ENCODE assay signal across 22 cellular contexts in the genomic region with DNA sequence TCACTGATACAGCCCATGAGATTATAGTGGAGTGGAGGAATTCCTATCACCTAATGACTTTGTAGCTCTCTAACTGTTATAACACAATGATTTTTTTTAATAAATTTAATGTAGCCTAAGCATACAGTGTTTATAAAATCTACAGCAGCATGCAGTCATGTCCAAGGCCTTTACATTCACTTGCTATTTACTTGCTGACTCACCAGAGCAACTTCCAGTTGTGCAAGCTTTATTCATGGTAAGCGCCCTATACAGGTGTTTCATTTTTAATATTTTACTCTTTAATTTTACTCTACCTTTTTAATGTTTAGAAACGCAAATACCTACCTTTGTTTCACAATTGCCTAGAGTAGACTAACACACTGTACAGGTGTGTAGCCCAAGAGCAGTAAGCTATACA.
A peak's percentile ranks its signal among the peaks of the same experiment; 100 is the strongest.
DNase-seq lines count a peak whose midpoint lies in the region; ATAC-seq, FAIRE-seq and TF ChIP-seq lines count a peak whose summit lies in the region.
"Had no signal": no experiment of that assay in that cellular context is flagged by ENCODE, and none has a peak within 500 bp of the region (broad histone marks: within the 10 kb centered on the region; RNA-seq: fewer than 3 reads in every experiment).

No MANE protein-coding gene starts in this region.

- no peak overlapping the region for H2BK12ac ChIP-seq in mesenchymal stem cell (ENCODE audit: low read length in 2 of 2)

- CTCF ChIA-PET in PC-3 (lab: Charles Lee), result no interaction called here

- no peak overlapping the region for H3K9ac ChIP-seq in PC-3 (ENCODE audit: low read length)
- H3K9ac ChIP-seq in mesenchymal stem cell (ENCODE audit: low read length), result no peak overlapping the region

- intact Hi-C loops in PC-3 (cut with micrococcal nuclease), result no loop called here

- in situ Hi-C loops in HAP-1 (cut with MboI; ENCODE audit: low sequenced_read_pairs), result no loop called here

- no peaks in the 10 kb centered on the region for H3K9me3 ChIP-seq in PC-3 (ENCODE audit: low read length)
- H3K9me3 ChIP-seq in mesenchymal stem cell (ENCODE audit: control insufficient read depth, low read length), result peaks cover 3% of the 10 kb centered on the region
- no peaks in the 10 kb centered on the region for H3K9me3 ChIP-seq in HAP-1

- peaks cover 9% of the 10 kb centered on the region for H3K4me1 ChIP-seq in PC-3 (ENCODE audit: insufficient read depth, low read length)
- no peaks in the 10 kb centered on the region for H3K4me1 ChIP-seq in mesenchymal stem cell (ENCODE audit: control insufficient read depth, insufficient read depth, low read depth, low read length)
- H3K4me1 ChIP-seq in HAP-1, result peaks cover 17% of the 10 kb centered on the region

- H3K79me2 ChIP-seq in PC-3 (ENCODE audit: low read length), result no peaks in the 10 kb centered on the region

- no CpG with 5 or more reads among the region's 2 CpGs for whole genome bisulfite sequencing in mesenchymal stem cell

- no peaks in the 10 kb centered on the region for H3K36me3 Mint-ChIP-seq in stimulated activated naive B cell treated with anti-CD40 and anti-IgM and Interleukin-4, amounts not matched to agents 10 μg/mL and 1 μg/mL and 100 μg/mL, for 72 hours
- H3K36me3 Mint-ChIP-seq: CD8-positive, alpha-beta memory T cell had no signal

- H3K4me2 ChIP-seq in PC-3 (ENCODE audit: low read length), result no peak overlapping the region
- no peak overlapping the region for H3K4me2 ChIP-seq in mesenchymal stem cell (ENCODE audit: low read length, poor library complexity, severe bottlenecking)

- FAIRE-seq in bronchial epithelial cell (lab: Jason Lieb, UNC), result no peak

- DNase-seq in HCEC 1CT (peak; percentile 51), PC-3 (peak; percentile 43), bronchial epithelial cell (ENCODE audit: low read depth) (peak; percentile 21), mesenchymal stem cell (no peak), A172 (ENCODE audit: low spot score) (no peak), HAP-1 (ENCODE audit: low spot score in 2 of 2) (no peak)
- no peak for DNase-seq in stimulated activated naive B cell treated with anti-CD40 and anti-IgM and Interleukin-4, amounts not matched to agents 10 μg/mL and 1 μg/mL and 100 μg/mL, for 72 hours
- DNase-seq: CD8-positive, alpha-beta memory T cell; GOT3; Karpas-422; NCI-H1092 treated with DMSO at 0.1 percent for 48 hours; NCI-H1436 treated with DMSO at 0.1 percent for 48 hours; NCI-H187 treated with DMSO at 0.1 percent for 48 hours; NCI-H2171 treated with DMSO at 0.1 percent for 48 hours; NCI-H524 treated with DMSO at 0.1 percent for 48 hours; NCI-H774; NK-92 treated with Interleukin-12 subunit alpha and Interleukin-12 subunit beta, amount 100 ng/mL, for 24 hours; SHP77 treated with DMSO at 0.1 percent for 48 hours; T-helper 1 cell had no signal

- no peaks in the 10 kb centered on the region for H3K27me3 Mint-ChIP-seq in stimulated activated naive B cell treated with anti-CD40 and anti-IgM and Interleukin-4, amounts not matched to agents 10 μg/mL and 1 μg/mL and 100 μg/mL, for 72 hours
- H3K27me3 Mint-ChIP-seq: B cell; CD8-positive, alpha-beta memory T cell had no signal

- no peak overlapping the region for H3K23ac ChIP-seq in mesenchymal stem cell (ENCODE audit: low read length in 2 of 2)

- no peak overlapping the region for H4K91ac ChIP-seq in mesenchymal stem cell (ENCODE audit: low read length)

- no peak overlapping the region for H4K8ac ChIP-seq in mesenchymal stem cell (ENCODE audit: low read length)

- no peaks in the 10 kb centered on the region for H3K9me2 ChIP-seq in PC-3 (replicated peaks; ENCODE audit: low read length)

- no peaks in the 10 kb centered on the region for H3K4me1 Mint-ChIP-seq in stimulated activated naive B cell treated with anti-CD40 and anti-IgM and Interleukin-4, amounts not matched to agents 10 μg/mL and 1 μg/mL and 100 μg/mL, for 72 hours
- H3K4me1 Mint-ChIP-seq: B cell; CD8-positive, alpha-beta memory T cell had no signal

- H3K9me3 Mint-ChIP-seq in stimulated activated naive B cell treated with anti-CD40 and anti-IgM and Interleukin-4, amounts not matched to agents 10 μg/mL and 1 μg/mL and 100 μg/mL, for 72 hours, result peaks cover 0 to 3% of the 10 kb centered on the region in 2 donors

- no TSS peak for BruUV-seq in PC-3 (replicated peaks; lab: Mats Ljungman, UMichigan)

- H2AFZ ChIP-seq in PC-3 (ENCODE audit: low read length) (no peak overlapping the region), mesenchymal stem cell (ENCODE audit: low read depth, low read length) (no peak overlapping the region)

- H3K4ac ChIP-seq in mesenchymal stem cell (ENCODE audit: low read depth in 1 of 2, low read length in 2 of 2), result no peak overlapping the region

- ATAC-seq in PC-3, result peak; percentile 98
- ATAC-seq in stimulated activated naive B cell treated with anti-CD40 and anti-IgM and Interleukin-4, amounts not matched to agents 10 μg/mL and 1 μg/mL and 100 μg/mL, for 72 hours (replicated peaks), result no peak

- no peaks in the 10 kb centered on the region for H3K79me1 ChIP-seq in mesenchymal stem cell (replicated peaks; ENCODE audit: low read length, poor library complexity, severe bottlenecking)

- no peak overlapping the region for H3K18ac ChIP-seq in mesenchymal stem cell (ENCODE audit: low read depth in 1 of 2, low read length in 2 of 2)

- H3K36me3 ChIP-seq in PC-3 (ENCODE audit: low read depth, low read length) (no peaks in the 10 kb centered on the region), bronchial epithelial cell (ENCODE audit: control insufficient read depth, insufficient read depth, low read length) (no peaks in the 10 kb centered on the region), mesenchymal stem cell (ENCODE audit: control insufficient read depth in 1 of 2, insufficient read depth in 2 of 2, low read depth in 1 of 2, low read length in 2 of 2) (no peaks in the 10 kb centered on the region), HAP-1 (replicated peaks) (no peaks in the 10 kb centered on the region)

- no peak overlapping the region for H3K4me3 Mint-ChIP-seq in stimulated activated naive B cell treated with anti-CD40 and anti-IgM and Interleukin-4, amounts not matched to agents 10 μg/mL and 1 μg/mL and 100 μg/mL, for 72 hours
- H3K4me3 Mint-ChIP-seq: B cell; CD8-positive, alpha-beta memory T cell had no signal

- H3K14ac ChIP-seq in mesenchymal stem cell (ENCODE audit: low read length in 2 of 2), result no peak overlapping the region

- H2BK5ac ChIP-seq in mesenchymal stem cell (ENCODE audit: low read depth, low read length, poor library complexity, severe bottlenecking), result no peak overlapping the region

- H3K27ac Mint-ChIP-seq in stimulated activated naive B cell treated with anti-CD40 and anti-IgM and Interleukin-4, amounts not matched to agents 10 μg/mL and 1 μg/mL and 100 μg/mL, for 72 hours, result no peak overlapping the region
- H3K27ac Mint-ChIP-seq: B cell; CD8-positive, alpha-beta memory T cell had no signal

- no peaks in the 10 kb centered on the region for H3F3A ChIP-seq in PC-3 (ENCODE audit: low read length, unreplicated experiment)

- H3K27ac ChIP-seq in PC-3 (ENCODE audit: low read length) (no peak overlapping the region), mesenchymal stem cell (ENCODE audit: low read length, poor library complexity, severe bottlenecking) (no peak overlapping the region)
- H3K27ac ChIP-seq: C4-2B, RWPE1 had no signal

- H2AK5ac ChIP-seq in mesenchymal stem cell (ENCODE audit: low read length, severe bottlenecking), result no peak overlapping the region

- no peak overlapping the region for H2BK15ac ChIP-seq in mesenchymal stem cell (ENCODE audit: low read depth, poor library complexity, severe bottlenecking)

- H3K4me3 ChIP-seq in PC-3 (ENCODE audit: low read length) (no peak overlapping the region), bronchial epithelial cell (ENCODE audit: low read depth, low read length) (no peak overlapping the region), mesenchymal stem cell (ENCODE audit: insufficient read depth in 1 of 2, low read depth in 1 of 2, low read length in 2 of 2) (no peak overlapping the region), HAP-1 (no peak overlapping the region)

- POLR2A ChIA-PET in PC-3 (lab: Charles Lee; ENCODE audit: unreplicated experiment), result no interaction called here

- no peaks in the 10 kb centered on the region for H4K20me1 ChIP-seq in PC-3 (ENCODE audit: low read length)

- H3K27me3 ChIP-seq in PC-3 (ENCODE audit: low read length), result no peaks in the 10 kb centered on the region
- H3K27me3 ChIP-seq in bronchial epithelial cell (ENCODE audit: control insufficient read depth, insufficient read depth, low read length), result no peaks in the 10 kb centered on the region
- no peaks in the 10 kb centered on the region for H3K27me3 ChIP-seq in mesenchymal stem cell (ENCODE audit: control insufficient read depth in 1 of 2, insufficient read depth in 1 of 2, low read length in 2 of 2)
- H3K27me3 ChIP-seq in HAP-1 (ENCODE audit: low read depth), result no peaks in the 10 kb centered on the region

- no peak overlapping the region for H2BK120ac ChIP-seq in mesenchymal stem cell (ENCODE audit: low read depth, low read length)

- TF ChIP-seq CTCF in PC-3 (conservative IDR thresholded peaks at IDR 0.05; ENCODE audit: low read depth, low read length) (no peak), bronchial epithelial cell (IDR thresholded peaks at IDR 0.05; ENCODE audit: insufficient read depth, low read length, severe bottlenecking) (no peak)

Comparison
In these comparisons a context has a peak if more than half of its experiments do, and no peak if none do; other contexts are left out.
1. DNase-seq: peak in HCEC 1CT (single experiment), PC-3 (single experiment) and bronchial epithelial cell (single experiment); none in mesenchymal stem cell (single experiment), stimulated activated naive B cell treated with anti-CD40 and anti-IgM and Interleukin-4, amounts not matched to agents 10 μg/mL and 1 μg/mL and 100 μg/mL, for 72 hours (single experiment), A172 (single experiment) and HAP-1 (0 of 2).